ENCODE assay signal across 8 cellular contexts in the genomic region with DNA sequence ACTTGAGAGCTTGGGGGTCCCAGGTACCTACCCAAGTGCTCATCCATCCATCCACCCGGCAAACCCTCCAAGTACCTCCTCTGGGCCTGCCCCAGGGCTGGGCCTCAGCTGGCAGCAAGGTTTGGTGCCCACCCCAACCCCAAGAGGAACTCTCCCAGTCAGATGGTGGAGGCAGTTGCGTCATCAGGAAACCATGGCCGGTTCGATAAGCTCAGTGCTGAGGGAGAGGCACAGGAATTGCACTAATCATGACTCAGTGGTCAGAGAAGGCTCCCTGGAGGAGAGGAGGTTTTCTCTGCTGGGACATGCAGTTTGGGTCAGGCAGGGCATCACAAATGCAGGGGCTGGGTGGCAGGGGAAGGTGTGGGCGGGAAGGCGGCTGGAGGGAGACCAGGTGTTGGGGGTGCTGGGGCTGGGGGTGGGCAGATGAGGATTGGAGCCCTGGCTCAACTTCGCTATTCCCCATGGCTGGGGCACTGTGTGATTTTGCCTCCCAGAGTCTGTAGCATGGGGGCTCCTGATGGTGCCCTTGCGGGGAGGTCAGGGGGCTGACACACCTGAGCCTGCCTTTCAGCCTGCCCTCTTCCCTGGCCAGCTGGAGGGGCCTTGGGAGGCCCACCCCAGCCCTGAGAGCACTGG. TPM values are rescaled to one million over a fixed set of nuclear protein-coding genes. Genes with fewer than 3 reads are reported as not detected.
DNase-seq lines count a peak whose midpoint lies in the region; ATAC-seq and TF ChIP-seq lines count a peak whose summit lies in the region.

No MANE protein-coding gene starts in this region.

- H3K36me3 ChIP-seq in PC-3 (ENCODE audit: low read depth, low read length) (0 out of 2 replicates have a peak, but pooled peaks cover 4% of the 10 kb centered on the region), duodenal mucosa (ENCODE audit: control insufficient read depth in 1 of 2, insufficient read depth in 2 of 2, low read length in 2 of 2) (peaks cover 0 to 7% of the 10 kb centered on the region in 2 donors)

- H3K9ac ChIP-seq in PC-3 (ENCODE audit: low read length) (no peak overlapping the region), duodenal mucosa (ENCODE audit: low read depth in 1 of 2, low read length in 2 of 2) (no peak overlapping the region)

- POLR2A ChIA-PET in PC-3 (lab: Charles Lee; ENCODE audit: unreplicated experiment), result no interaction called here

- no peaks in the 10 kb centered on the region for H3F3A ChIP-seq in PC-3 (ENCODE audit: low read length, unreplicated experiment)

- H3K4me2 ChIP-seq in PC-3 (ENCODE audit: low read length), result no peak overlapping the region

- no peaks in the 10 kb centered on the region for H3K9me3 Mint-ChIP-seq in natural killer cell

- H3K4me3 ChIP-seq in PC-3 (ENCODE audit: low read length) (no peak overlapping the region), duodenal mucosa (ENCODE audit: low read depth in 1 of 2, low read length in 2 of 2) (no peak overlapping the region)

- H3K9me2 ChIP-seq in PC-3 (replicated peaks; ENCODE audit: low read length), result no peaks in the 10 kb centered on the region

- no peak for TF ChIP-seq CTCF in PC-3 (conservative IDR thresholded peaks at IDR 0.05; ENCODE audit: low read depth, low read length)
- no peak for TF ChIP-seq CTCF in natural killer cell (IDR thresholded peaks at IDR 0.05)

- no peak overlapping the region for H2AFZ ChIP-seq in PC-3 (ENCODE audit: low read length)

- H3K4me1 Mint-ChIP-seq in natural killer cell, result peaks cover 88 to 92% of the 10 kb centered on the region in 2 donors

- H4K20me1 ChIP-seq in PC-3 (ENCODE audit: low read length), result no peaks in the 10 kb centered on the region

- intact Hi-C loops in PC-3 (cut with micrococcal nuclease), result no loop called here
- intact Hi-C loops in natural killer cell (cut with micrococcal nuclease), result loop anchor here (10.0 kb wide), 1 partner anchor 1553 kb away; a partner anchor contains a TSS

- H3K27ac Mint-ChIP-seq in natural killer cell, result peak overlapping the region; percentile 96 to 100

- CTCF ChIA-PET in PC-3 (lab: Charles Lee), result no interaction called here

- H3K4me1 ChIP-seq in PC-3 (ENCODE audit: insufficient read depth, low read length), result peaks cover 18% of the 10 kb centered on the region
- H3K4me1 ChIP-seq in duodenal mucosa (ENCODE audit: control insufficient read depth in 1 of 2, insufficient read depth in 2 of 2, low read length in 2 of 2), result peaks cover 37 to 65% of the 10 kb centered on the region in 2 donors

- peak; percentile 86 for DNase-seq in EH (ENCODE audit: low read depth)
- DNase-seq in PC-3, result peak; percentile 43
- DNase-seq in natural killer cell, result peak; percentile 39
- DNase-seq in activated naive CD4-positive, alpha-beta T cell (lab: John Stamatoyannopoulos, UW), result no peak

- H3K79me2 ChIP-seq in PC-3 (ENCODE audit: low read length), result 0 out of 2 replicates have a peak, but pooled peaks cover 19% of the 10 kb centered on the region

- H3K27ac ChIP-seq in PC-3 (ENCODE audit: low read length), result no peak overlapping the region
- peak overlapping the region; percentile 60 for H3K27ac ChIP-seq in duodenal mucosa (ENCODE audit: low read depth, low read length)

- H3K9me3 ChIP-seq in PC-3 (ENCODE audit: low read length), result no peaks in the 10 kb centered on the region
- H3K9me3 ChIP-seq in duodenal mucosa (ENCODE audit: control insufficient read depth in 1 of 2, low read length in 2 of 2), result no peaks in the 10 kb centered on the region

- BruUV-seq in PC-3 (replicated peaks; lab: Mats Ljungman, UMichigan), result no TSS peak

- no peaks in the 10 kb centered on the region for H3K27me3 Mint-ChIP-seq in natural killer cell (ENCODE audit: low read depth in 2 of 2)

- no peak for ATAC-seq in PC-3
- ATAC-seq in natural killer cell, result no peak
- no peak for ATAC-seq in HG02759 (IDR thresholded peaks at IDR 0.05; ENCODE audit: unreplicated experiment)
- ATAC-seq in GM18868 (IDR thresholded peaks at IDR 0.05; ENCODE audit: unreplicated experiment), result no peak
- no peak for ATAC-seq in GM19035 (IDR thresholded peaks at IDR 0.05; ENCODE audit: unreplicated experiment)

- H3K27me3 ChIP-seq in PC-3 (ENCODE audit: low read length) (no peaks in the 10 kb centered on the region), duodenal mucosa (ENCODE audit: control insufficient read depth in 1 of 2, insufficient read depth in 2 of 2, low read length in 2 of 2) (no peaks in the 10 kb centered on the region)

- H3K36me3 Mint-ChIP-seq in natural killer cell, result no peaks in the 10 kb centered on the region

- H3K4me3 Mint-ChIP-seq in natural killer cell, result peak overlapping the region; percentile 83

RNA-seq across cellular contexts. Expression of a gene that starts 32.2 kb away (rescaled TPM):
- 12.9 and 34.6 TPM in 2 replicates for total RNA-seq in PC-3 (2014; rRNA removed)
- 10 to 100 TPM; 68.1 to 81.3 (median 68.4) TPM for total RNA-seq in natural killer cell

Comparison
In these comparisons a context has a peak if more than half of its experiments do, and no peak if none do; other contexts are left out.
1. DNase-seq: peak in EH (single experiment), PC-3 (single experiment) and natural killer cell (single experiment); none in activated naive CD4-positive, alpha-beta T cell (0 of 4).